ENCODE assay signal across 15 cellular contexts in genomic region chr1:83520797-83521196, GRCh38.
"Had no signal": no experiment of that assay in that cellular context is flagged by ENCODE, and none has a peak within 500 bp of the region (broad histone marks: within the 10 kb centered on the region; RNA-seq: fewer than 3 reads in every experiment).

No MANE protein-coding gene starts in this region.

- H3K27me3 ChIP-seq: colonic mucosa, foreskin keratinocyte had no signal

- DNase-seq: activated CD4-positive, alpha-beta memory T cell treated with anti-CD3 and anti-CD28 coated beads, Interleukin-2, amount 10 ng/mL, durations not matched to agents 7 days and 5 days; activated effector memory CD4-positive, alpha-beta T cell treated with Interleukin-2 at 50 U/mL for 16 hours; activated T-cell treated with anti-CD3 and anti-CD28 coated beads, Interleukin-2, amount 50 U/mL, for 4 hours; amniotic stem cell; caudate nucleus; colonic mucosa; kidney glomerular epithelial cell; left ventricle myocardium superior; nucleus accumbens; posterior cingulate gyrus; retina; stimulated activated CD4-positive, alpha-beta T cell treated with anti-CD3 and anti-CD28 coated beads, Interleukin-12 subunit alpha, Interleukin-12 subunit beta, amount 100 ng/mL, for 4 hours; stimulated activated CD4-positive, alpha-beta T cell treated with anti-CD3 and anti-CD28 coated beads, Interleukin-2, amount 100 ng/mL, for 24 hours; T-helper 9 cell had no signal

- H3K27ac ChIP-seq: colonic mucosa, foreskin keratinocyte had no signal

- H3K36me3 ChIP-seq: colonic mucosa had no signal

- H3K4me1 ChIP-seq: colonic mucosa, foreskin keratinocyte had no signal

- H3K4me3 ChIP-seq: colonic mucosa had no signal

- H3K9me3 ChIP-seq: colonic mucosa had no signal
